ENCODE assay signal across 1 cellular context in the genomic region with DNA sequence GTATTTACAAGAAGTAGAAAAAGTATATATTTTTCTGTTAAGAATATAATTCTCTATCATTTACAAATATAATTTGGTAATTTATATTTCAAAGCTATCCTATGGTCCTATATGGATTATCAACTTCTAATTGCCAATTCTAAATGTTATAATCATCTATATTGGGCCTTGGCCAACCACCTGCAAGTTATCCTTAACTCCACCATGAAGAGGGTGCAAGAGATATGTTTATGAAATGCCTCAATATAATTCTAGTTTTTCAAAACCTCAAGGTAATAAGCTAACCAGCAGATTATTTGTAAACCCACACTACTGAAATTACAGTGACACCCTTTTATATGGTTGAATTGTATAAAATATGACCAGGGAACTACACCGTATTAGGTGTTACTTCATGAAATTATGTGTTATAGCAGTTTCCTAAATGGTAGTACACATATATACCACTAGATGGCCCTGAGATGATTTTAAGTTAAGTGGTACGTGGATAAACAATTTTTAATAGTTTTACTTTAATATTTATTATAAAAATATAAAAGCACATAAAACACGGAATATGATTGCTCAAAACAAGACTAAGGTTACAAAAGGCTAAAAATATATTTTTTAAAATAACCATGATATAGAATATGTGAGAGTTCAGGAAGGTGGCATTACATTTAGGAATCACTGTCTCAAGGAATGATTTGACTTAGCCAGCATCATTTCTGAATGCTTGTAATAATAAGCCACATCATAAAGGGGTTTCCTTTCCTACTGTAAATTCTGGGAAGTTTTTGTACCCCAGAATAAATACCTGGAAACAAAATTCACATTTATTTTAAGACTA.
TF ChIP-seq lines count a peak whose summit lies in the region.

No MANE protein-coding gene starts in this region.

TF ChIP-seq in endothelial cell of umbilical vein, 7 proteins besides CTCF, POLR2A, EP300 and RAD21:
- TF ChIP-seq JUN (IDR thresholded peaks at IDR 0.05; ENCODE audit: borderline replicate concordance, insufficient read depth, insufficient read length, low read depth) (no peak), POLR2AphosphoS5 (IDR thresholded peaks at IDR 0.05; ENCODE audit: insufficient read depth, low read depth, low read length) (no peak), FOS (IDR thresholded peaks at IDR 0.05; ENCODE audit: borderline replicate concordance, insufficient read depth, low read length) (no peak), MYC (IDR thresholded peaks at IDR 0.05; ENCODE audit: low read depth, low read length) (no peak)
- TF ChIP-seq, protein P1, sequence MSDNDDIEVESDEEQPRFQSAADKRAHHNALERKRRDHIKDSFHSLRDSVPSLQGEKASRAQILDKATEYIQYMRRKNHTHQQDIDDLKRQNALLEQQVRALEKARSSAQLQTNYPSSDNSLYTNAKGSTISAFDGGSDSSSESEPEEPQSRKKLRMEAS (IDR thresholded peaks at IDR 0.05; ENCODE audit: insufficient read depth, insufficient read length), result no peak
